8 cellular contexts compared by ENCODE assay signal in genomic region chr9:122816163-122816867, GRCh38. TPM values are rescaled to one million over a fixed set of nuclear protein-coding genes. Genes with fewer than 3 reads are reported as not detected.
DNase-seq lines count a peak whose midpoint lies in the region; ATAC-seq and TF ChIP-seq lines count a peak whose summit lies in the region.

No MANE protein-coding gene starts in this region.

- intact Hi-C loops in CD8-positive, alpha-beta T cell (cut with DNase I, micrococcal nuclease), result loop anchor here in 1 of 2 experiments (1.0 to 10.0 kb wide), 2 partner anchors 12 to 178 kb away; partner anchors contain the start of gene PDCL
- intact Hi-C loops in ascending aorta (cut with DNase I), result loop anchor here (10.0 kb wide), 1 partner anchor 692 kb away; no protein-coding TSS in a partner anchor

- H3K36me3 Mint-ChIP-seq in CD8-positive, alpha-beta T cell, result peaks cover 34% of the 10 kb centered on the region
- H3K36me3 Mint-ChIP-seq in activated naive CD8-positive, alpha-beta T cell treated with anti-CD3 and anti-CD28 coated beads for 36 hours, result peaks cover 14% of the 10 kb centered on the region
- peaks cover 0 to 23% (median 3%) of the 10 kb centered on the region in 3 donors for H3K36me3 Mint-ChIP-seq in naive thymus-derived CD8-positive, alpha-beta T cell
- peaks cover 13% of the 10 kb centered on the region for H3K36me3 Mint-ChIP-seq in neural progenitor cell

- peak in 6 of 7 experiments; percentile 35 to 74 (median 50) for DNase-seq in CD8-positive, alpha-beta T cell
- DNase-seq in T follicular helper cell (ENCODE audit: low read depth) (peak; percentile 22), neural progenitor cell (ENCODE audit: low spot score) (no peak), ascending aorta (ENCODE audit: low spot score in 2 of 2) (no peak), NCI-H510A treated with DMSO at 0.1 percent for 48 hours (lab: John Stamatoyannopoulos, UW) (no peak)
- peak; percentile 40 for DNase-seq in activated naive CD8-positive, alpha-beta T cell treated with anti-CD3 and anti-CD28 coated beads for 36 hours
- peak; percentile 21 to 74 (median 38) for DNase-seq in naive thymus-derived CD8-positive, alpha-beta T cell

- no peaks in the 10 kb centered on the region for H3K27me3 ChIP-seq in CD8-positive, alpha-beta T cell (ENCODE audit: insufficient read depth, low read length)
- H3K27me3 ChIP-seq in neural progenitor cell, result no peaks in the 10 kb centered on the region
- H3K27me3 ChIP-seq in ascending aorta, result no peaks in the 10 kb centered on the region

- H3K27ac Mint-ChIP-seq in CD8-positive, alpha-beta T cell, result peak overlapping the region; percentile 96
- peak overlapping the region; percentile 90 for H3K27ac Mint-ChIP-seq in activated naive CD8-positive, alpha-beta T cell treated with anti-CD3 and anti-CD28 coated beads for 36 hours
- peak overlapping the region; percentile 95 to 99 (median 97) for H3K27ac Mint-ChIP-seq in naive thymus-derived CD8-positive, alpha-beta T cell
- no peak overlapping the region for H3K27ac Mint-ChIP-seq in neural progenitor cell

- no peaks in the 10 kb centered on the region for H3F3A ChIP-seq in neural progenitor cell (ENCODE audit: low read depth)

- peak overlapping the region; percentile 16 for H3K4me3 ChIP-seq in CD8-positive, alpha-beta T cell (ENCODE audit: low read depth, low read length)
- no peak overlapping the region for H3K4me3 ChIP-seq in neural progenitor cell
- H3K4me3 ChIP-seq in ascending aorta, result no peak overlapping the region

- H3K9me3 Mint-ChIP-seq in CD8-positive, alpha-beta T cell, result no peaks in the 10 kb centered on the region
- no peaks in the 10 kb centered on the region for H3K9me3 Mint-ChIP-seq in activated naive CD8-positive, alpha-beta T cell treated with anti-CD3 and anti-CD28 coated beads for 36 hours
- H3K9me3 Mint-ChIP-seq in naive thymus-derived CD8-positive, alpha-beta T cell, result no peaks in the 10 kb centered on the region
- H3K9me3 Mint-ChIP-seq in neural progenitor cell, result no peaks in the 10 kb centered on the region

- peaks cover 42% of the 10 kb centered on the region for H3K4me1 Mint-ChIP-seq in CD8-positive, alpha-beta T cell (ENCODE audit: low read depth)
- peaks cover 31% of the 10 kb centered on the region for H3K4me1 Mint-ChIP-seq in activated naive CD8-positive, alpha-beta T cell treated with anti-CD3 and anti-CD28 coated beads for 36 hours
- H3K4me1 Mint-ChIP-seq in naive thymus-derived CD8-positive, alpha-beta T cell, result peaks cover 13 to 45% (median 34%) of the 10 kb centered on the region in 4 donors
- H3K4me1 Mint-ChIP-seq in neural progenitor cell, result no peaks in the 10 kb centered on the region

- H3K4me1 ChIP-seq in CD8-positive, alpha-beta T cell (ENCODE audit: insufficient read depth, low read length), result peaks cover 22% of the 10 kb centered on the region
- H3K4me1 ChIP-seq in neural progenitor cell (no peaks in the 10 kb centered on the region), ascending aorta (peaks cover 0 to 5% of the 10 kb centered on the region in 2 donors)

- no peaks in the 10 kb centered on the region for H3K27me3 Mint-ChIP-seq in CD8-positive, alpha-beta T cell (ENCODE audit: low read depth)
- H3K27me3 Mint-ChIP-seq in activated naive CD8-positive, alpha-beta T cell treated with anti-CD3 and anti-CD28 coated beads for 36 hours, result no peaks in the 10 kb centered on the region
- H3K27me3 Mint-ChIP-seq in naive thymus-derived CD8-positive, alpha-beta T cell, result no peaks in the 10 kb centered on the region
- no peaks in the 10 kb centered on the region for H3K27me3 Mint-ChIP-seq in neural progenitor cell (ENCODE audit: insufficient read depth, low read depth)

- CTCF ChIA-PET in CD8-positive, alpha-beta T cell (lab: Charles Lee), result interaction anchor here (1.1 to 2.4 kb wide), 3 partner anchors 12 to 691 kb away, joined by 4 to 5 read pairs (median 4); partner anchors contain the start of gene PDCL

- TF ChIP-seq CTCF in CD8-positive, alpha-beta T cell (IDR thresholded peaks at IDR 0.05), result no peak
- TF ChIP-seq CTCF in neural progenitor cell (IDR thresholded peaks at IDR 0.05) (no peak), ascending aorta (IDR thresholded peaks at IDR 0.05) (no peak)

- peak overlapping the region; percentile 78 for H3K4me3 Mint-ChIP-seq in CD8-positive, alpha-beta T cell
- H3K4me3 Mint-ChIP-seq in activated naive CD8-positive, alpha-beta T cell treated with anti-CD3 and anti-CD28 coated beads for 36 hours, result peak overlapping the region; percentile 57
- peak overlapping the region; percentile 69 to 86 (median 76) for H3K4me3 Mint-ChIP-seq in naive thymus-derived CD8-positive, alpha-beta T cell
- no peak overlapping the region for H3K4me3 Mint-ChIP-seq in neural progenitor cell

- POLR2A ChIA-PET in CD8-positive, alpha-beta T cell (lab: Charles Lee), result interaction anchor here (0.7 to 2.1 kb wide), 3 partner anchors 12 to 88 kb away, joined by 3 to 7 read pairs (median 3); partner anchors contain the start of genes PDCL and RC3H2
- POLR2A ChIA-PET in naive thymus-derived CD8-positive, alpha-beta T cell (lab: Charles Lee), result interaction anchor here (1.0 to 2.9 kb wide), 3 partner anchors 12 to 22 kb away, joined by 3 to 20 read pairs (median 10); partner anchors contain the start of gene PDCL

- no peaks in the 10 kb centered on the region for H3K9me3 ChIP-seq in CD8-positive, alpha-beta T cell (ENCODE audit: low read length)
- no peaks in the 10 kb centered on the region for H3K9me3 ChIP-seq in neural progenitor cell (ENCODE audit: low read depth)
- H3K9me3 ChIP-seq in ascending aorta, result no peaks in the 10 kb centered on the region

- peaks cover 13% of the 10 kb centered on the region for H4K20me1 ChIP-seq in neural progenitor cell (ENCODE audit: low read depth)

- no peak overlapping the region for H3K4me2 ChIP-seq in neural progenitor cell

- ATAC-seq in CD8-positive, alpha-beta T cell, result peak; percentile 87
- ATAC-seq in naive thymus-derived CD8-positive, alpha-beta T cell, result peak; percentile 95 to 98
- no peak for ATAC-seq in GM21367 (IDR thresholded peaks at IDR 0.05; ENCODE audit: unreplicated experiment)

- H3K9ac ChIP-seq in neural progenitor cell, result no peak overlapping the region

- peaks cover 10% of the 10 kb centered on the region for H3K36me3 ChIP-seq in CD8-positive, alpha-beta T cell (ENCODE audit: insufficient read depth, low read length)
- H3K36me3 ChIP-seq in neural progenitor cell (peaks cover 10% of the 10 kb centered on the region), ascending aorta (peaks cover 7 to 24% of the 10 kb centered on the region in 2 donors)

- H3K79me2 ChIP-seq in neural progenitor cell (ENCODE audit: low read depth), result no peaks in the 10 kb centered on the region

- peak overlapping the region; percentile 26 for H3K27ac ChIP-seq in CD8-positive, alpha-beta T cell (ENCODE audit: low read depth, low read length)
- H3K27ac ChIP-seq in neural progenitor cell, result no peak overlapping the region
- peak overlapping the region in 1 of 2 donors; percentile 18 for H3K27ac ChIP-seq in ascending aorta

- H2AFZ ChIP-seq in neural progenitor cell (replicated peaks), result no peak overlapping the region

RNA-seq across cellular contexts. Expression of gene PDCL, which starts 12.1 kb away (rescaled TPM):
- 10 to 100 TPM; 27.5 to 29.2 TPM for total RNA-seq in CD8-positive, alpha-beta T cell
- total RNA-seq in activated naive CD8-positive, alpha-beta T cell treated with anti-CD3 and anti-CD28 coated beads for 36 hours, result 10 to 100 TPM; 20.5 to 21.4 TPM
- total RNA-seq in naive thymus-derived CD8-positive, alpha-beta T cell, result 10 to 100 TPM; 19.6 to 20.8 TPM
- polyA plus RNA-seq in naive thymus-derived CD8-positive, alpha-beta T cell, result 10 to 100 TPM in 1 of 3 donors, 1 to 10 TPM in 2; 7.8 to 10.8 (median 8.3) TPM
- total RNA-seq in neural progenitor cell (ENCODE audit: low replicate concordance), result 43.4 and 55.2 TPM in 2 replicates
- total RNA-seq in ascending aorta, result 7.8 TPM

RNA-seq across cellular contexts. Expression of gene OR1K1, which starts 16.4 kb away (rescaled TPM):
- not detected for total RNA-seq in CD8-positive, alpha-beta T cell
- total RNA-seq in activated naive CD8-positive, alpha-beta T cell treated with anti-CD3 and anti-CD28 coated beads for 36 hours, result not detected
- total RNA-seq in naive thymus-derived CD8-positive, alpha-beta T cell, result not detected
- polyA plus RNA-seq in naive thymus-derived CD8-positive, alpha-beta T cell, result not detected
- not detected in 2 replicates for total RNA-seq in neural progenitor cell (ENCODE audit: low replicate concordance)
- not detected for total RNA-seq in ascending aorta

RNA-seq across cellular contexts. Expression of gene OR5C1, which starts 27.6 kb away (rescaled TPM):
- not detected for total RNA-seq in CD8-positive, alpha-beta T cell
- not detected for total RNA-seq in activated naive CD8-positive, alpha-beta T cell treated with anti-CD3 and anti-CD28 coated beads for 36 hours
- not detected for total RNA-seq in naive thymus-derived CD8-positive, alpha-beta T cell
- not detected for polyA plus RNA-seq in naive thymus-derived CD8-positive, alpha-beta T cell
- total RNA-seq in neural progenitor cell (ENCODE audit: low replicate concordance) (not detected in 2 replicates), ascending aorta (not detected)

Comparison
In these comparisons a context has a peak if more than half of its experiments do, and no peak if none do; other contexts are left out.
1. DNase-seq: peak in CD8-positive, alpha-beta T cell (6 of 7), T follicular helper cell (single experiment), activated naive CD8-positive, alpha-beta T cell treated with anti-CD3 and anti-CD28 coated beads for 36 hours (single experiment) and naive thymus-derived CD8-positive, alpha-beta T cell (10 of 10); none in neural progenitor cell (single experiment), ascending aorta (0 of 2) and NCI-H510A treated with DMSO at 0.1 percent for 48 hours (single experiment).